In genomic region chr2:47237375-47238357, GRCh38 we compare ENCODE assay signal across 1 cellular context.
TF ChIP-seq lines count a peak whose summit lies in the region.

No MANE protein-coding gene starts in this region.

TF ChIP-seq in GM12878, 131 proteins besides CTCF, POLR2A, EP300 and RAD21 (continued from another document):
- TF ChIP-seq USF1 (IDR thresholded peaks at IDR 0.05; ENCODE audit: borderline replicate concordance, extremely low read length, insufficient read depth, low read depth, low read length) = no peak
- no peak for TF ChIP-seq PAX5 (IDR thresholded peaks at IDR 0.05; ENCODE audit: borderline replicate concordance, low read depth, low read length)
- TF ChIP-seq RUNX3 (IDR thresholded peaks at IDR 0.05; ENCODE audit: low read length) = peak; percentile 40
- no peak for TF ChIP-seq STAT1 (conservative IDR thresholded peaks at IDR 0.05)
- no peak for TF ChIP-seq EGR1 (IDR thresholded peaks at IDR 0.05; ENCODE audit: borderline replicate concordance in 1 of 2, low read depth in 2 of 2, low read length in 2 of 2)
- TF ChIP-seq HDAC6 (IDR thresholded peaks at IDR 0.05; ENCODE audit: unreplicated experiment) = no peak
